In the genomic region with DNA sequence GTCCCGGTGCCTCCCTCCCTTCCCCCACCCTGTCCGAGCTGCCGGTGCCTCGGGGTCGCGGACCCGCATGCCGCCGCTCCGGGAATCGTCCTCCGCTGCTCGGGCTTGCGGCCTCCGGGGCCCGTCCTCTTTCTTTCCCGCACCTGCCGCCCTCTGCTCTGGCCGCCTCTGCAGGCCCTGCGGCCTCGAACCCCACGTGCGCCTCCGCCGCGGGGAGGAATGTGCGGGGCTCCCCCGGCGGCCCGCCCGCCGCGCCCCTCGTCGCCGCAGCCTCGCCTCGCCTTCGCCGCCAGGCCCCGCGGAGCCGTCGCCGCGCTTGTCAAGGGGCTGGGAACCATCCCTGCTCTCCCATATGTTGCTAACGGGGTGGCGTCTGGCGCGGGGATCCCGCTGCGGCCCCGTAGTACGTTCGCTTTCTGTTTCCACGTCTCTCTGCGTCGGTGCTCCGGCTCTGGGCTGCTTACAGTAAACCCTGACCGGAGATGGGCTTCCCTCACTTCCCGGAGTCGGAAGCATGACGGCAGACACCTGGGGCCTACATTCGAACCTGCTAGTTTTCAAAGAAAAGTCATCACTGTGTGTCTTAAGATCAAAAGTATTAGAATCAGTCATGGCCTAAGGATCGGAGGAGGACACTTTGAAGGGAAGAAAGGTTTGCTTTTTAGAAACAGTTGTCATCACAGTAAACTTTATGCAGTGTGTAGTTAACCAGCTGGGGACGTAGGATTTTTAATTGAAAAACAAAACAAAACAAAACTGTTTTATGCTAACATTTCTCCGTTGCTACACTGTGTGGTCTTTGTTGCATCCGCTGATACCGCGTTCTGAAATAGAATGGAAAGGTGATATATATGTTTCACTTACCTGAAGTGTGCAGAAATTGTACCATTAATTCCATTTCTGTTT, we compare ENCODE assay signal across 7 cellular contexts.
DNase-seq lines count a peak whose midpoint lies in the region; ATAC-seq, FAIRE-seq and TF ChIP-seq lines count a peak whose summit lies in the region.

No MANE protein-coding gene starts in this region.

- no peak for FAIRE-seq in keratinocyte (lab: Jason Lieb, UNC)

- TF ChIP-seq CTCF in GM13976 (IDR thresholded peaks at IDR 0.05; ENCODE audit: borderline replicate concordance, control extremely low read depth, extremely low read depth, insufficient read depth, missing control alignments) (no peak), activated B cell treated with CpG ODN at 0.5 μM for 24 hours (IDR thresholded peaks at IDR 0.05) (no peak), cardiac fibroblast (IDR thresholded peaks at IDR 0.05; ENCODE audit: low read depth, low read length) (no peak), keratinocyte (optimal IDR thresholded peaks at IDR 0.05 in 1 of 3, IDR thresholded peaks at IDR 0.05 in 1 of 3, conservative IDR thresholded peaks at IDR 0.05 in 1 of 3; ENCODE audit: extremely low read depth in 1 of 3, insufficient read depth in 2 of 3, low read length in 3 of 3) (no peak)

- ATAC-seq in HG02588 (IDR thresholded peaks at IDR 0.05; ENCODE audit: unreplicated experiment) (peak; percentile 46), activated B cell treated with CpG ODN at 0.5 μM for 24 hours (ENCODE audit: low read depth) (peak; percentile 35)

- peak overlapping the region; percentile 99 for H3K27ac ChIP-seq in keratinocyte (ENCODE audit: control insufficient read depth, insufficient read depth, low read length)

- no peaks in the 10 kb centered on the region for H3K9me1 ChIP-seq in keratinocyte (ENCODE audit: control insufficient read depth, extremely low read depth, insufficient read depth, low read length)

- H3K36me3 Mint-ChIP-seq in activated B cell treated with CpG ODN at 0.5 μM for 24 hours (ENCODE audit: low read depth) = peaks cover 22% of the 10 kb centered on the region

- H3K79me2 ChIP-seq in keratinocyte (ENCODE audit: control insufficient read depth, insufficient read depth, low read length) = peaks cover 78% of the 10 kb centered on the region

- CTCF ChIA-PET in activated B cell treated with CpG ODN at 0.5 μM for 24 hours (lab: Charles Lee) = no interaction called here

- POLR2A ChIA-PET in activated B cell treated with CpG ODN at 0.5 μM for 24 hours (lab: Charles Lee) = interaction anchor here (0.5 to 2.9 kb wide), 13 partner anchors 8 to 1200 kb away, joined by 3 to 22 read pairs (median 5); a partner anchor contains a TSS

- H3K4me3 ChIP-seq in cardiac fibroblast (replicated peaks in 1 of 2; ENCODE audit: low read depth in 2 of 2, low read length in 2 of 2) = peak overlapping the region; percentile 85 to 89
- H3K4me3 ChIP-seq in keratinocyte (ENCODE audit: control insufficient read depth in 2 of 3, extremely low read depth in 1 of 3, insufficient read depth in 2 of 3, low read depth in 1 of 3, low read length in 3 of 3) = peak overlapping the region; percentile 78 to 97 (median 93)

- peak overlapping the region; percentile 99 for H3K9ac ChIP-seq in keratinocyte (ENCODE audit: control insufficient read depth, extremely low read depth, insufficient read depth, low read length)

- H3K4me2 ChIP-seq in keratinocyte (ENCODE audit: control insufficient read depth, extremely low read depth, insufficient read depth, low read depth, low read length) = peak overlapping the region; percentile 83

- no peaks in the 10 kb centered on the region for H3K27me3 ChIP-seq in keratinocyte (ENCODE audit: control insufficient read depth, extremely low read depth, insufficient read depth, low read length)

- H3K4me3 Mint-ChIP-seq in activated B cell treated with CpG ODN at 0.5 μM for 24 hours = peak overlapping the region; percentile 98

- H3K4me1 Mint-ChIP-seq in activated B cell treated with CpG ODN at 0.5 μM for 24 hours = peaks cover 60% of the 10 kb centered on the region

- in situ Hi-C loops in GM13976 (cut with MboI; ENCODE audit: low sequenced_read_pairs, unreplicated experiment) = loop anchor here (25.0 kb wide), 1 partner anchor 849 kb away; a partner anchor contains a TSS

- intact Hi-C loops in activated B cell treated with CpG ODN at 0.5 μM for 24 hours (cut with micrococcal nuclease) = loop anchor here (1.0 to 5.0 kb wide), 10 partner anchors 8 to 1166 kb away; a partner anchor contains a TSS

- dilution Hi-C loops in keratinocyte (cut with MboI; ENCODE audit: extremely low pct_ligation_motif_present, low sequenced_read_pairs) = no loop called here

- peak overlapping the region; percentile 98 for H3K27ac Mint-ChIP-seq in activated B cell treated with CpG ODN at 0.5 μM for 24 hours

- peak overlapping the region; percentile 83 for H2AFZ ChIP-seq in keratinocyte (ENCODE audit: control insufficient read depth, low read length)

- no peaks in the 10 kb centered on the region for H3K9me3 ChIP-seq in keratinocyte (ENCODE audit: control insufficient read depth, low read depth, low read length)

- H4K20me1 ChIP-seq in keratinocyte (ENCODE audit: control insufficient read depth, extremely low read depth, insufficient read depth, low read length) = no peaks in the 10 kb centered on the region

- no peaks in the 10 kb centered on the region for H3K27me3 Mint-ChIP-seq in activated B cell treated with CpG ODN at 0.5 μM for 24 hours

- peaks cover 0 to under 1% of the 10 kb centered on the region in 2 experiments for H3K36me3 ChIP-seq in keratinocyte (ENCODE audit: control insufficient read depth in 2 of 2, extremely low read depth in 1 of 2, insufficient read depth in 2 of 2, low read length in 2 of 2)

- DNase-seq in GM13976 (ENCODE audit: low spot score) = peak; percentile 68
- DNase-seq in NCI-H1105 (lab: John Stamatoyannopoulos, UW) = peak; percentile 50
- peak; percentile 62 for DNase-seq in activated B cell treated with CpG ODN at 0.5 μM for 24 hours
- DNase-seq in cardiac fibroblast (ENCODE audit: low read depth in 2 of 2) = peak; percentile 70 to 79
- DNase-seq in keratinocyte (ENCODE audit: low read depth, low spot score) = no peak
- DNase-seq in stimulated activated CD4-positive, alpha-beta T cell treated with anti-CD3 and anti-CD28 coated beads, Interleukin-15, amount 100 ng/mL, for 48 hours (ENCODE audit: low read depth in 2 of 2) = peak; percentile 79 to 82

- no peaks in the 10 kb centered on the region for H3K9me3 Mint-ChIP-seq in activated B cell treated with CpG ODN at 0.5 μM for 24 hours

- H3K4me1 ChIP-seq in keratinocyte (ENCODE audit: control insufficient read depth, extremely low read depth, insufficient read depth, low read length) = peaks cover 17% of the 10 kb centered on the region
